ENCODE assay signal across 34 cellular contexts in genomic region chr4:179029683-179030082, GRCh38.
"Had no signal": no experiment of that assay in that cellular context is flagged by ENCODE, and none has a peak within 500 bp of the region (broad histone marks: within the 10 kb centered on the region; RNA-seq: fewer than 3 reads in every experiment).

No MANE protein-coding gene starts in this region.

- H3K27ac Mint-ChIP-seq: activated naive CD4-positive, alpha-beta T cell treated with anti-CD3 and anti-CD28 coated beads for 36 hours; activated naive CD4-positive, alpha-beta T cell treated with anti-CD3 and anti-CD28 coated beads, Interleukin-2, amount 10 ng/mL, durations not matched to agents 7 days and 5 days; activated naive CD4-positive, alpha-beta T cell treated with anti-CD3 and anti-CD28 coated beads, Interleukin-2, amount 50 U/mL, for 24 hours; activated naive CD4-positive, alpha-beta T cell treated with anti-CD3 and anti-CD28 coated beads, Interleukin-2, amount 50 U/mL, for 72 hours; activated naive CD8-positive, alpha-beta T cell; activated naive CD8-positive, alpha-beta T cell treated with anti-CD3 and anti-CD28 coated beads for 36 hours; activated naive CD8-positive, alpha-beta T cell treated with anti-CD3 and anti-CD28 coated beads, Interleukin-2, amount 10 ng/mL, durations not matched to agents 7 days and 5 days; activated naive CD8-positive, alpha-beta T cell treated with anti-CD3 and anti-CD28 coated beads, Interleukin-2, amount 50 U/mL, for 24 hours; activated T-cell treated with anti-CD3 and anti-CD28 coated beads, Interleukin-2, amount 50 U/mL, for 24 hours; activated T-cell treated with anti-CD3 and anti-CD28 coated beads, Interleukin-2, amount 50 U/mL, for 72 hours; activated T-helper 1 cell treated with anti-CD3 and anti-CD28 coated beads, Interleukin-12 subunit alpha, Interleukin-12 subunit beta, Interleukin-2, Interleukin-4 antibody, amounts not matched to agents 30 ng/mL and 10 ng/mL and 1 ng/mL, durations not matched to agents 14 hours and 24 hours and 36 hours; activated T-helper 17 cell treated with anti-CD3 and anti-CD28 coated beads, Interleukin-2, amount 50 U/mL, for 72 hours; activated T-helper 2 cell treated with anti-CD3 and anti-CD28 coated beads, Interferon-gamma antibody, Interleukin-2, Interleukin-4, amounts not matched to agents 10 μg/mL and 5 μg/mL and 100 μg/mL, durations not matched to agents 14 hours and 24 hours and 36 hours; brain had no signal

- ATAC-seq: activated naive CD4-positive, alpha-beta T cell treated with anti-CD3 and anti-CD28 coated beads, Interleukin-2, amount 50 U/mL, for 72 hours; activated naive CD8-positive, alpha-beta T cell treated with anti-CD3 and anti-CD28 coated beads, Interleukin-2, amount 50 U/mL, for 24 hours; activated T-cell treated with anti-CD3 and anti-CD28 coated beads, Interleukin-2, amount 50 U/mL, for 4 hours; activated T-cell treated with anti-CD3 and anti-CD28 coated beads, Interleukin-2, amount 50 U/mL, for 72 hours; activated T-helper 17 cell treated with anti-CD3 and anti-CD28 coated beads, Interleukin-2, amount 50 U/mL, for 72 hours; body of pancreas had no signal

- DNase-seq: activated effector memory CD4-positive, alpha-beta T cell treated with anti-CD3 and anti-CD28 coated beads, Interleukin-2, amount 50 U/mL, for 16 hours; activated effector memory CD4-positive, alpha-beta T cell treated with Interleukin-2 at 50 U/mL for 16 hours; activated gamma-delta T cell; activated gamma-delta T cell treated with Interleukin-2 at 50 U/mL for 16 hours; activated naive CD4-positive, alpha-beta T cell; activated naive CD4-positive, alpha-beta T cell treated with anti-CD3 and anti-CD28 coated beads for 36 hours; activated naive CD4-positive, alpha-beta T cell treated with anti-CD3 and anti-CD28 coated beads, Interleukin-2, amount 10 ng/mL, durations not matched to agents 7 days and 5 days; activated naive CD4-positive, alpha-beta T cell treated with anti-CD3 and anti-CD28 coated beads, Interleukin-2, amount 50 U/mL, for 16 hours; activated naive CD4-positive, alpha-beta T cell treated with Interleukin-2 at 50 U/mL for 16 hours; activated naive CD8-positive, alpha-beta T cell treated with anti-CD3 and anti-CD28 coated beads for 36 hours; activated naive CD8-positive, alpha-beta T cell treated with anti-CD3 and anti-CD28 coated beads, Interleukin-2, amount 10 ng/mL, durations not matched to agents 7 days and 5 days; activated naive CD8-positive, alpha-beta T cell treated with anti-CD3 and anti-CD28 coated beads, Interleukin-2, amount 50 U/mL, for 24 hours; activated T-cell treated with anti-CD3 and anti-CD28 coated beads, Interleukin-2, amount 50 U/mL, for 24 hours; activated T-cell treated with anti-CD3 and anti-CD28 coated beads, Interleukin-2, amount 50 U/mL, for 4 hours; activated T-cell treated with anti-CD3 and anti-CD28 coated beads, Interleukin-2, amount 50 U/mL, for 48 hours; activated T-cell treated with anti-CD3 and anti-CD28 coated beads, Interleukin-2, amount 50 U/mL, for 72 hours; adrenal gland; amniotic stem cell; amygdala; anterior cingulate cortex; aorta; body of pancreas; brain microvascular endothelial cell; caudate nucleus; central memory CD4-positive, alpha-beta T cell; cerebellar nuclear complex had no signal

- H3K36me3 Mint-ChIP-seq: activated naive CD4-positive, alpha-beta T cell treated with anti-CD3 and anti-CD28 coated beads, Interleukin-2, amount 10 ng/mL, durations not matched to agents 7 days and 5 days; activated naive CD4-positive, alpha-beta T cell treated with anti-CD3 and anti-CD28 coated beads, Interleukin-2, amount 50 U/mL, for 24 hours; activated naive CD8-positive, alpha-beta T cell; activated naive CD8-positive, alpha-beta T cell treated with anti-CD3 and anti-CD28 coated beads for 36 hours; activated naive CD8-positive, alpha-beta T cell treated with anti-CD3 and anti-CD28 coated beads, Interleukin-2, amount 10 ng/mL, durations not matched to agents 7 days and 5 days; brain had no signal

- H3K4me1 Mint-ChIP-seq: activated naive CD4-positive, alpha-beta T cell treated with anti-CD3 and anti-CD28 coated beads, Interleukin-2, amount 10 ng/mL, durations not matched to agents 7 days and 5 days; activated naive CD4-positive, alpha-beta T cell treated with anti-CD3 and anti-CD28 coated beads, Interleukin-2, amount 50 U/mL, for 24 hours; activated naive CD8-positive, alpha-beta T cell treated with anti-CD3 and anti-CD28 coated beads for 36 hours; activated naive CD8-positive, alpha-beta T cell treated with anti-CD3 and anti-CD28 coated beads, Interleukin-2, amount 10 ng/mL, durations not matched to agents 7 days and 5 days; activated naive CD8-positive, alpha-beta T cell treated with anti-CD3 and anti-CD28 coated beads, Interleukin-2, amount 50 U/mL, for 24 hours; activated T-helper 17 cell treated with anti-CD3 and anti-CD28 coated beads, Interleukin-2, amount 50 U/mL, for 72 hours; brain; central memory CD8-positive, alpha-beta T cell had no signal

- H3K27me3 Mint-ChIP-seq: activated naive CD4-positive, alpha-beta T cell treated with anti-CD3 and anti-CD28 coated beads, Interleukin-2, amount 10 ng/mL, durations not matched to agents 7 days and 5 days; activated naive CD4-positive, alpha-beta T cell treated with anti-CD3 and anti-CD28 coated beads, Interleukin-2, amount 50 U/mL, for 24 hours; activated naive CD8-positive, alpha-beta T cell; activated naive CD8-positive, alpha-beta T cell treated with anti-CD3 and anti-CD28 coated beads for 36 hours; activated naive CD8-positive, alpha-beta T cell treated with anti-CD3 and anti-CD28 coated beads, Interleukin-2, amount 10 ng/mL, durations not matched to agents 7 days and 5 days; activated naive CD8-positive, alpha-beta T cell treated with anti-CD3 and anti-CD28 coated beads, Interleukin-2, amount 50 U/mL, for 24 hours; activated T-cell treated with anti-CD3 and anti-CD28 coated beads, Interleukin-2, amount 50 U/mL, for 24 hours; activated T-helper 17 cell treated with anti-CD3 and anti-CD28 coated beads, Interleukin-2, amount 50 U/mL, for 72 hours; central memory CD8-positive, alpha-beta T cell had no signal

- H3K4me3 Mint-ChIP-seq: activated naive CD4-positive, alpha-beta T cell treated with anti-CD3 and anti-CD28 coated beads for 36 hours; activated naive CD4-positive, alpha-beta T cell treated with anti-CD3 and anti-CD28 coated beads, Interleukin-2, amount 10 ng/mL, durations not matched to agents 7 days and 5 days; activated naive CD4-positive, alpha-beta T cell treated with anti-CD3 and anti-CD28 coated beads, Interleukin-2, amount 50 U/mL, for 24 hours; activated naive CD8-positive, alpha-beta T cell; activated naive CD8-positive, alpha-beta T cell treated with anti-CD3 and anti-CD28 coated beads for 36 hours; activated naive CD8-positive, alpha-beta T cell treated with anti-CD3 and anti-CD28 coated beads, Interleukin-2, amount 10 ng/mL, durations not matched to agents 7 days and 5 days; activated naive CD8-positive, alpha-beta T cell treated with anti-CD3 and anti-CD28 coated beads, Interleukin-2, amount 50 U/mL, for 24 hours; activated T-cell treated with anti-CD3 and anti-CD28 coated beads, Interleukin-2, amount 50 U/mL, for 24 hours; activated T-cell treated with anti-CD3 and anti-CD28 coated beads, Interleukin-2, amount 50 U/mL, for 4 hours; activated T-cell treated with anti-CD3 and anti-CD28 coated beads, Interleukin-2, amount 50 U/mL, for 72 hours; activated T-helper 1 cell treated with anti-CD3 and anti-CD28 coated beads, Interleukin-12 subunit alpha, Interleukin-12 subunit beta, Interleukin-2, Interleukin-4 antibody, amounts not matched to agents 30 ng/mL and 10 ng/mL and 1 ng/mL, durations not matched to agents 14 hours and 24 hours and 36 hours; activated T-helper 17 cell treated with anti-CD3 and anti-CD28 coated beads, Interleukin-2, amount 50 U/mL, for 72 hours; brain; central memory CD8-positive, alpha-beta T cell had no signal
